In genomic region chr7:51229620-51230323, GRCh38 we compare ENCODE assay signal across 32 cellular contexts.
DNase-seq lines count a peak whose midpoint lies in the region; ATAC-seq and TF ChIP-seq lines count a peak whose summit lies in the region.
"Had no signal": no experiment of that assay in that cellular context is flagged by ENCODE, and none has a peak within 500 bp of the region (broad histone marks: within the 10 kb centered on the region; RNA-seq: fewer than 3 reads in every experiment).

No MANE protein-coding gene starts in this region.

- H3K27ac ChIP-seq in endodermal cell (ENCODE audit: low read depth, low read length) = no peak overlapping the region
- H3K27ac ChIP-seq: pancreas, right lobe of liver, SJCRH30, testis, vagina had no signal

- no peaks in the 10 kb centered on the region for H3K4me1 Mint-ChIP-seq in activated CD8-positive, alpha-beta memory T cell treated with anti-CD3 and anti-CD28 coated beads, Interleukin-2, amount 10 ng/mL, durations not matched to agents 7 days and 5 days
- H3K4me1 Mint-ChIP-seq in endodermal cell (peaks cover 37% of the 10 kb centered on the region), osteocyte (ENCODE audit: unreplicated experiment) (no peaks in the 10 kb centered on the region)
- H3K4me1 Mint-ChIP-seq: activated B cell treated with CpG ODN at 0.5 μM for 24 hours; activated T-helper 17 cell treated with anti-CD3 and anti-CD28 coated beads, Interleukin-2, amount 50 U/mL, for 72 hours; stimulated activated effector memory CD8-positive, alpha-beta T cell treated with anti-CD3 and anti-CD28 coated beads, Interleukin-12 subunit alpha, Interleukin-12 subunit beta, amount 100 ng/mL, for 72 hours had no signal

- DNase-seq in activated CD8-positive, alpha-beta memory T cell treated with anti-CD3 and anti-CD28 coated beads, Interleukin-2, amount 10 ng/mL, durations not matched to agents 7 days and 5 days = peak; percentile 21
- no peak for DNase-seq in activated CD8-positive, alpha-beta memory T cell treated with anti-CD3 and anti-CD28 coated beads, Interleukin-2, amount 50 U/mL, for 4 hours
- DNase-seq in endodermal cell = peak; percentile 44
- DNase-seq in osteocyte (ENCODE audit: extremely low spot score, unreplicated experiment) = peak; percentile 54
- DNase-seq in stimulated activated CD4-positive, alpha-beta T cell treated with anti-CD3 and anti-CD28 coated beads, Interleukin-4, amount 100 ng/mL, for 1 hour = no peak
- no peak for DNase-seq in GF-D8 (lab: John Stamatoyannopoulos, UW)
- no peak for DNase-seq in NCI-H2196 treated with DMSO at 0.1 percent for 48 hours (lab: John Stamatoyannopoulos, UW; ENCODE audit: unreplicated experiment)
- DNase-seq: activated B cell treated with CpG ODN at 0.5 μM for 24 hours; activated CD4-positive, alpha-beta T cell treated with anti-CD3 and anti-CD28 coated beads, Interleukin-2, amount 50 U/mL, for 1 hour; AML-193; CD8-positive, alpha-beta T cell; central memory CD4-positive, alpha-beta T cell; DMS53; glutamatergic neuron; HFFc6; KBM-7; MM.1S; natural killer cell; NCI-H2029 treated with DMSO at 0.1 percent for 48 hours; NCI-H345; NCI-H748 treated with DMSO at 0.1 percent for 48 hours; pancreas; right lobe of liver; SJCRH30; stimulated activated CD4-positive, alpha-beta T cell treated with anti-CD3 and anti-CD28 coated beads, Interleukin-12 subunit alpha, Interleukin-12 subunit beta, amount 100 ng/mL, for 4 hours; stimulated activated CD4-positive, alpha-beta T cell treated with anti-CD3 and anti-CD28 coated beads, Interleukin-4, amount 100 ng/mL, for 24 hours; testis had no signal

- CTCF ChIA-PET in activated CD8-positive, alpha-beta memory T cell treated with anti-CD3 and anti-CD28 coated beads, Interleukin-2, amount 10 ng/mL, durations not matched to agents 7 days and 5 days (lab: Charles Lee) = no interaction called here

- H3K9me3 Mint-ChIP-seq in activated CD8-positive, alpha-beta memory T cell treated with anti-CD3 and anti-CD28 coated beads, Interleukin-2, amount 10 ng/mL, durations not matched to agents 7 days and 5 days (ENCODE audit: low read depth) = no peaks in the 10 kb centered on the region
- H3K9me3 Mint-ChIP-seq in endodermal cell (no peaks in the 10 kb centered on the region), osteocyte (ENCODE audit: unreplicated experiment) (no peaks in the 10 kb centered on the region)
- H3K9me3 Mint-ChIP-seq: activated B cell treated with CpG ODN at 0.5 μM for 24 hours; activated naive CD4-positive, alpha-beta T cell treated with anti-CD3 and anti-CD28 coated beads, Interleukin-2, amount 50 U/mL, for 72 hours; activated T-helper 17 cell treated with anti-CD3 and anti-CD28 coated beads, Interleukin-2, amount 50 U/mL, for 72 hours; CD8-positive, alpha-beta T cell; natural killer cell had no signal

- no peaks in the 10 kb centered on the region for H3K36me3 Mint-ChIP-seq in activated CD8-positive, alpha-beta memory T cell treated with anti-CD3 and anti-CD28 coated beads, Interleukin-2, amount 10 ng/mL, durations not matched to agents 7 days and 5 days
- H3K36me3 Mint-ChIP-seq in endodermal cell (ENCODE audit: low read depth) = no peaks in the 10 kb centered on the region
- H3K36me3 Mint-ChIP-seq in osteocyte (ENCODE audit: unreplicated experiment) = no peaks in the 10 kb centered on the region
- H3K36me3 Mint-ChIP-seq: activated naive CD4-positive, alpha-beta T cell treated with anti-CD3 and anti-CD28 coated beads, Interleukin-2, amount 50 U/mL, for 72 hours; CD8-positive, alpha-beta T cell; natural killer cell; stimulated activated effector memory CD8-positive, alpha-beta T cell treated with anti-CD3 and anti-CD28 coated beads, Interleukin-12 subunit alpha, Interleukin-12 subunit beta, amount 100 ng/mL, for 72 hours had no signal

- H3K27me3 Mint-ChIP-seq in activated CD8-positive, alpha-beta memory T cell treated with anti-CD3 and anti-CD28 coated beads, Interleukin-2, amount 10 ng/mL, durations not matched to agents 7 days and 5 days = no peaks in the 10 kb centered on the region
- H3K27me3 Mint-ChIP-seq in endodermal cell (ENCODE audit: insufficient read depth) (peaks cover 3% of the 10 kb centered on the region), osteocyte (ENCODE audit: unreplicated experiment) (peaks cover 20% of the 10 kb centered on the region)
- H3K27me3 Mint-ChIP-seq: activated B cell treated with CpG ODN at 0.5 μM for 24 hours had no signal

- H3K4me3 ChIP-seq in endodermal cell (ENCODE audit: low read length) = no peak overlapping the region
- H3K4me3 ChIP-seq: pancreas, right lobe of liver, SJCRH30, testis, vagina had no signal

- H3K4me3 Mint-ChIP-seq in activated CD8-positive, alpha-beta memory T cell treated with anti-CD3 and anti-CD28 coated beads, Interleukin-2, amount 10 ng/mL, durations not matched to agents 7 days and 5 days = no peak overlapping the region
- H3K4me3 Mint-ChIP-seq in endodermal cell (no peak overlapping the region), osteocyte (ENCODE audit: unreplicated experiment) (no peak overlapping the region)
- H3K4me3 Mint-ChIP-seq: activated B cell treated with CpG ODN at 0.5 μM for 24 hours; activated T-helper 17 cell treated with anti-CD3 and anti-CD28 coated beads, Interleukin-2, amount 50 U/mL, for 72 hours; CD8-positive, alpha-beta T cell; HFFc6; natural killer cell; stimulated activated effector memory CD8-positive, alpha-beta T cell treated with anti-CD3 and anti-CD28 coated beads, Interleukin-12 subunit alpha, Interleukin-12 subunit beta, amount 100 ng/mL, for 72 hours had no signal

- WGBS in endodermal cell (ENCODE audit: insufficient coverage in 1 of 2, insufficient read length in 1 of 2), 2 experiments = 94 to 95% methylated on average over 9 to 11 of the region's 11 CpGs

- H3K27ac Mint-ChIP-seq in activated CD8-positive, alpha-beta memory T cell treated with anti-CD3 and anti-CD28 coated beads, Interleukin-2, amount 10 ng/mL, durations not matched to agents 7 days and 5 days = no peak overlapping the region
- H3K27ac Mint-ChIP-seq in endodermal cell (no peak overlapping the region), osteocyte (ENCODE audit: unreplicated experiment) (no peak overlapping the region)
- H3K27ac Mint-ChIP-seq: activated B cell treated with CpG ODN at 0.5 μM for 24 hours; activated naive CD4-positive, alpha-beta T cell treated with anti-CD3 and anti-CD28 coated beads, Interleukin-2, amount 50 U/mL, for 72 hours; activated T-helper 17 cell treated with anti-CD3 and anti-CD28 coated beads, Interleukin-2, amount 50 U/mL, for 72 hours; CD8-positive, alpha-beta T cell; HFFc6; natural killer cell; stimulated activated effector memory CD8-positive, alpha-beta T cell treated with anti-CD3 and anti-CD28 coated beads, Interleukin-12 subunit alpha, Interleukin-12 subunit beta, amount 100 ng/mL, for 72 hours had no signal

- H3K9me3 ChIP-seq in endodermal cell (ENCODE audit: control insufficient read depth, low read length) = no peaks in the 10 kb centered on the region
- H3K9me3 ChIP-seq: pancreas, right lobe of liver, SJCRH30, testis, vagina had no signal

- no peak overlapping the region for H3K9ac ChIP-seq in endodermal cell (ENCODE audit: extremely low read depth, low read length, poor library complexity, severe bottlenecking)

- H3K27me3 ChIP-seq in endodermal cell (ENCODE audit: control insufficient read depth, insufficient read depth, low read length, poor library complexity, severe bottlenecking) = no peaks in the 10 kb centered on the region
- H3K27me3 ChIP-seq: pancreas, right lobe of liver, SJCRH30, testis, vagina had no signal

- no peak for TF ChIP-seq CTCF in endodermal cell (conservative IDR thresholded peaks at IDR 0.05)
- no peak for TF ChIP-seq CTCF in osteocyte (IDR thresholded peaks at IDR 0.05)

- ATAC-seq in activated CD8-positive, alpha-beta memory T cell treated with anti-CD3 and anti-CD28 coated beads, Interleukin-2, amount 10 ng/mL, durations not matched to agents 7 days and 5 days = no peak
- ATAC-seq in GM21576 (IDR thresholded peaks at IDR 0.05; ENCODE audit: unreplicated experiment) = no peak
- ATAC-seq: activated naive CD4-positive, alpha-beta T cell treated with anti-CD3 and anti-CD28 coated beads, Interleukin-2, amount 50 U/mL, for 72 hours; activated T-helper 17 cell treated with anti-CD3 and anti-CD28 coated beads, Interleukin-2, amount 50 U/mL, for 72 hours; CD8-positive, alpha-beta T cell; natural killer cell; pancreas; stimulated activated effector memory CD8-positive, alpha-beta T cell treated with anti-CD3 and anti-CD28 coated beads, Interleukin-12 subunit alpha, Interleukin-12 subunit beta, amount 100 ng/mL, for 72 hours had no signal

- H3K4me1 ChIP-seq in endodermal cell (ENCODE audit: control insufficient read depth, insufficient read depth, low read length) = peaks cover 16% of the 10 kb centered on the region
- H3K4me1 ChIP-seq: SJCRH30, testis had no signal

- no peaks in the 10 kb centered on the region for H3K36me3 ChIP-seq in endodermal cell (ENCODE audit: control insufficient read depth, insufficient read depth, low read length)
- H3K36me3 ChIP-seq: pancreas, right lobe of liver, SJCRH30, vagina had no signal

Comparison
In these comparisons a context has a peak if more than half of its experiments do, and no peak if none do; other contexts are left out.
1. DNase-seq: peak in activated CD8-positive, alpha-beta memory T cell treated with anti-CD3 and anti-CD28 coated beads, Interleukin-2, amount 10 ng/mL, durations not matched to agents 7 days and 5 days (single experiment), endodermal cell (single experiment) and osteocyte (single experiment); none in activated CD8-positive, alpha-beta memory T cell treated with anti-CD3 and anti-CD28 coated beads, Interleukin-2, amount 50 U/mL, for 4 hours (single experiment), stimulated activated CD4-positive, alpha-beta T cell treated with anti-CD3 and anti-CD28 coated beads, Interleukin-4, amount 100 ng/mL, for 1 hour (single experiment), GF-D8 (single experiment) and NCI-H2196 treated with DMSO at 0.1 percent for 48 hours (single experiment).